9 cellular contexts compared by ENCODE assay signal in genomic region chr15:38226867-38227266, GRCh38. TPM values are rescaled to one million over a fixed set of nuclear protein-coding genes. Genes with fewer than 3 reads are reported as not detected.
A peak's percentile ranks its signal among the peaks of the same experiment; 100 is the strongest.
DNase-seq lines count a peak whose midpoint lies in the region; ATAC-seq and TF ChIP-seq lines count a peak whose summit lies in the region.
"Had no signal": no experiment of that assay in that cellular context is flagged by ENCODE, and none has a peak within 500 bp of the region (broad histone marks: within the 10 kb centered on the region; RNA-seq: fewer than 3 reads in every experiment).

No MANE protein-coding gene starts in this region.

- peak overlapping the region; percentile 50; the same call in 1 of the 2 replicates for H2AFZ ChIP-seq in SK-N-SH (ENCODE audit: low read depth)

- CTCF ChIA-PET in SK-N-SH (lab: Yijun Ruan, JAX) = interaction anchor here (1.6 kb wide), 1 partner anchor 9 kb away, joined by 4 read pairs; no protein-coding TSS in a partner anchor

- no peaks in the 10 kb centered on the region for H3K36me3 ChIP-seq in SK-N-SH (replicated peaks in 1 of 2; ENCODE audit: control insufficient read depth in 1 of 2, insufficient read depth in 2 of 2, low read length in 1 of 2)
- H3K36me3 ChIP-seq in prostate gland = no peaks in the 10 kb centered on the region

- TF ChIP-seq POLR2A in prostate gland (IDR thresholded peaks at IDR 0.05) = no peak

- H3K9me2 ChIP-seq in SK-N-SH = no peaks in the 10 kb centered on the region

- no peaks in the 10 kb centered on the region for H3K27me3 ChIP-seq in SK-N-SH (ENCODE audit: insufficient read depth)
- no peaks in the 10 kb centered on the region for H3K27me3 ChIP-seq in prostate gland (replicated peaks; ENCODE audit: insufficient read depth)

- ATAC-seq in HG03469 (IDR thresholded peaks at IDR 0.05; ENCODE audit: unreplicated experiment) (no peak), HG02885 (IDR thresholded peaks at IDR 0.05; ENCODE audit: poor library complexity, unreplicated experiment) (no peak)
- ATAC-seq: T-helper 17 cell had no signal

- DNase-seq in GOT3 (lab: John Stamatoyannopoulos, UW) = peak; percentile 8
- peak; percentile 23 for DNase-seq in SK-N-SH
- DNase-seq in globus pallidus (ENCODE audit: low spot score) = peak; percentile 97
- peak; percentile 35 for DNase-seq in prostate gland (ENCODE audit: low spot score)
- no peak for DNase-seq in NCI-H446 treated with DMSO at 0.1 percent for 48 hours (lab: John Stamatoyannopoulos, UW)
- DNase-seq in NCI-H2081 (lab: John Stamatoyannopoulos, UW) = no peak
- DNase-seq: T-helper 17 cell had no signal

- no peaks in the 10 kb centered on the region for H3K9me3 ChIP-seq in SK-N-SH
- H3K9me3 ChIP-seq in prostate gland = no peaks in the 10 kb centered on the region

- H3F3A ChIP-seq in SK-N-SH (replicated peaks; ENCODE audit: insufficient read depth) = peaks cover 6% of the 10 kb centered on the region

- H3K4me3 ChIP-seq in SK-N-SH (ENCODE audit: low read depth in 2 of 2, low read length in 1 of 2) = no peak overlapping the region
- no peak overlapping the region for H3K4me3 ChIP-seq in prostate gland

- TF ChIP-seq RAD21 in SK-N-SH (IDR thresholded peaks at IDR 0.05; ENCODE audit: low read length) = no peak

- intact Hi-C loops in prostate gland (cut with DNase I) = no loop called here

- TF ChIP-seq EP300 in SK-N-SH (IDR thresholded peaks at IDR 0.05; ENCODE audit: borderline replicate concordance in 1 of 2, low read depth in 1 of 2, low read length in 1 of 2) = no peak

- TF ChIP-seq CTCF in SK-N-SH (IDR thresholded peaks at IDR 0.05) (no peak), prostate gland (IDR thresholded peaks at IDR 0.05) (no peak)

- WGBS in SK-N-SH (ENCODE audit: low lambda C conversion rate) = 37% methylated on average over 3 of the region's 3 CpGs
- 59% methylated on average over 3 of the region's 3 CpGs for WGBS in prostate gland

- peaks cover 5 to 6% of the 10 kb centered on the region in 2 experiments; a peak in 3 of 4 replicates for H3K4me1 ChIP-seq in SK-N-SH (ENCODE audit: control insufficient read depth in 1 of 2, insufficient read depth in 2 of 2, low read depth in 1 of 2, low read length in 1 of 2)
- H3K4me1 ChIP-seq in prostate gland (replicated peaks) = no peaks in the 10 kb centered on the region

- no peak overlapping the region; a peak in 1 of 4 replicates for H3K27ac ChIP-seq in SK-N-SH (ENCODE audit: low read depth in 2 of 2, low read length in 1 of 2)
- no peak overlapping the region for H3K27ac ChIP-seq in prostate gland

- no peak overlapping the region for H3K4me2 ChIP-seq in SK-N-SH

- no peaks in the 10 kb centered on the region for H3K79me2 ChIP-seq in SK-N-SH (ENCODE audit: insufficient read depth)

- H3K9ac ChIP-seq in SK-N-SH = no peak overlapping the region

- POLR2A ChIA-PET in SK-N-SH (lab: Yijun Ruan, JAX) = interaction anchor here (1.2 kb wide), 1 partner anchor 24 kb away, joined by 3 read pairs; no protein-coding TSS in a partner anchor

- no peaks in the 10 kb centered on the region for H4K20me1 ChIP-seq in SK-N-SH (ENCODE audit: insufficient read depth)

TF ChIP-seq in SK-N-SH, 30 proteins besides CTCF, POLR2A, EP300 and RAD21 (continues in another document):
- TF ChIP-seq ELF1 (IDR thresholded peaks at IDR 0.05) (no peak), USF1 (IDR thresholded peaks at IDR 0.05; ENCODE audit: borderline replicate concordance, low read depth) (no peak), TAF1 (IDR thresholded peaks at IDR 0.05; ENCODE audit: borderline replicate concordance, low read depth, low read length) (no peak), MAX (IDR thresholded peaks at IDR 0.05; ENCODE audit: low read depth) (no peak), TEAD4 (IDR thresholded peaks at IDR 0.05; ENCODE audit: borderline replicate concordance, insufficient read depth) (no peak), GABPA (IDR thresholded peaks at IDR 0.05; ENCODE audit: low read depth) (no peak), CHD2 (IDR thresholded peaks at IDR 0.05; ENCODE audit: low read length, partially characterized antibody) (no peak), SMC3 (IDR thresholded peaks at IDR 0.05; ENCODE audit: low read depth, low read length) (no peak), MXI1 (IDR thresholded peaks at IDR 0.05; ENCODE audit: low read depth, low read length) (no peak), POLR2AphosphoS5 (IDR thresholded peaks at IDR 0.05; ENCODE audit: low read depth, low read length) (no peak; the same call in 1 of the 2 replicates), GATA2 (CRISPR knock-in tag; IDR thresholded peaks at IDR 0.05) (no peak), USF2 (IDR thresholded peaks at IDR 0.05; ENCODE audit: borderline replicate concordance, low read depth, low read length) (no peak), NRF1 (IDR thresholded peaks at IDR 0.05; ENCODE audit: low read depth, low read length) (no peak), RXRA (IDR thresholded peaks at IDR 0.05; ENCODE audit: borderline replicate concordance, low read depth) (no peak), FOXM1 (IDR thresholded peaks at IDR 0.05; ENCODE audit: low read depth) (no peak), RFX5 (IDR thresholded peaks at IDR 0.05; ENCODE audit: low read length) (no peak), FOSL2 (IDR thresholded peaks at IDR 0.05; ENCODE audit: borderline replicate concordance, low read depth) (peak; percentile 68; the same call in 1 of the 2 replicates), FOXJ3 (CRISPR knock-in tag; IDR thresholded peaks at IDR 0.05) (no peak), ZBTB33 (IDR thresholded peaks at IDR 0.05; ENCODE audit: borderline replicate concordance, low read depth) (no peak), YY1 (IDR thresholded peaks at IDR 0.05; ENCODE audit: low read depth) (no peak), PBX3 (IDR thresholded peaks at IDR 0.05) (peak; percentile 82), MEF2A (IDR thresholded peaks at IDR 0.05; ENCODE audit: borderline replicate concordance, low read depth) (no peak), TCF12 (IDR thresholded peaks at IDR 0.05) (no peak), SIN3A (IDR thresholded peaks at IDR 0.05; ENCODE audit: borderline replicate concordance, low read depth, low read length) (no peak)

RNA-seq across cellular contexts. Expression of gene SPRED1, which starts 25.8 kb away (rescaled TPM):
- 4.3 and 4.4 TPM in 2 replicates for polyA plus RNA-seq in SK-N-SH (2012; rRNA removed)
- 6.6 and 7.7 TPM in 2 replicates for polyA plus RNA-seq in SK-N-SH (2012; cell fraction: cytosol; rRNA removed)
- polyA plus RNA-seq in SK-N-SH (2012; cell fraction: nucleus; rRNA removed) = 2.8 and 6.0 TPM in 2 replicates
- 10 to 100 TPM in 1 of 2 donors, 1 to 10 TPM in 1; 9.5 to 13.3 TPM for total RNA-seq in prostate gland

Comparison
In these comparisons a context has a peak if more than half of its experiments do, and no peak if none do; other contexts are left out.
1. DNase-seq: peak in GOT3 (single experiment), SK-N-SH (single experiment), globus pallidus (single experiment) and prostate gland (single experiment); none in NCI-H446 treated with DMSO at 0.1 percent for 48 hours (single experiment) and NCI-H2081 (0 of 2).